In genomic region chr7:77858278-77858677, GRCh38 we compare ENCODE assay signal across 13 cellular contexts. TPM values are rescaled to one million over a fixed set of nuclear protein-coding genes. Genes with fewer than 3 reads are reported as not detected.
A peak's percentile ranks its signal among the peaks of the same experiment; 100 is the strongest.
DNase-seq lines count a peak whose midpoint lies in the region; ATAC-seq, FAIRE-seq and TF ChIP-seq lines count a peak whose summit lies in the region.
"Had no signal": no experiment of that assay in that cellular context is flagged by ENCODE, and none has a peak within 500 bp of the region (broad histone marks: within the 10 kb centered on the region; RNA-seq: fewer than 3 reads in every experiment).

No MANE protein-coding gene starts in this region.

- no peak overlapping the region for H3K4me3 Mint-ChIP-seq in effector memory CD8-positive, alpha-beta T cell

- no peaks in the 10 kb centered on the region for H3K9me2 ChIP-seq in DOHH2 (replicated peaks; ENCODE audit: control insufficient read depth, low read length)

- no peak for TF ChIP-seq CTCF in DOHH2 (IDR thresholded peaks at IDR 0.05; ENCODE audit: low read depth, low read length, poor library complexity, severe bottlenecking)
- TF ChIP-seq CTCF in pancreas (IDR thresholded peaks at IDR 0.05): no peak

- ATAC-seq in GM19372 (IDR thresholded peaks at IDR 0.05; ENCODE audit: low read depth, unreplicated experiment) (peak; percentile 59), HG03139 (IDR thresholded peaks at IDR 0.05; ENCODE audit: unreplicated experiment) (peak; percentile 48), pancreas (no peak)
- no peak for ATAC-seq in effector memory CD8-positive, alpha-beta T cell (replicated peaks)

- peak overlapping the region; percentile 60 for H3K4me2 ChIP-seq in DOHH2 (ENCODE audit: low read length)

- WGBS in pancreas, 2 donors: 83 to 84% methylated on average over 2 of the region's 2 CpGs

- H3K36me3 ChIP-seq in DOHH2 (ENCODE audit: control insufficient read depth, low read length) (peaks cover 17% of the 10 kb centered on the region), pancreas (no peaks in the 10 kb centered on the region)

- H3K36me3 Mint-ChIP-seq in effector memory CD8-positive, alpha-beta T cell (ENCODE audit: insufficient read depth): peaks cover 3% of the 10 kb centered on the region

- no peaks in the 10 kb centered on the region for H3F3A ChIP-seq in DOHH2 (ENCODE audit: control insufficient read depth, insufficient read depth)

- H3K9me3 ChIP-seq in DOHH2 (ENCODE audit: control insufficient read depth, insufficient read depth, low read length): no peaks in the 10 kb centered on the region
- H3K9me3 ChIP-seq in pancreas: no peaks in the 10 kb centered on the region

- peaks cover 31 to 38% of the 10 kb centered on the region in 2 donors for H3K4me1 Mint-ChIP-seq in effector memory CD8-positive, alpha-beta T cell (ENCODE audit: low read depth in 2 of 2)

- no peak overlapping the region for H3K4me3 ChIP-seq in DOHH2 (ENCODE audit: low read length)
- no peak overlapping the region for H3K4me3 ChIP-seq in pancreas
- H3K4me3 ChIP-seq: lung had no signal

- H3K4me1 ChIP-seq in DOHH2 (ENCODE audit: control insufficient read depth, low read length) (peaks cover 39% of the 10 kb centered on the region), pancreas (peaks cover 0 to 11% (median 0%) of the 10 kb centered on the region in 3 donors)

- H3K27me3 Mint-ChIP-seq in effector memory CD8-positive, alpha-beta T cell: no peaks in the 10 kb centered on the region

- H3K27ac ChIP-seq in DOHH2 (ENCODE audit: low read depth, low read length): no peak overlapping the region
- no peak overlapping the region for H3K27ac ChIP-seq in pancreas

- FAIRE-seq in pancreas (lab: Jason Lieb, UNC): no peak

- H3K9me3 Mint-ChIP-seq in effector memory CD8-positive, alpha-beta T cell: no peaks in the 10 kb centered on the region

- H4K20me1 ChIP-seq in DOHH2 (ENCODE audit: control insufficient read depth, insufficient read depth, low read depth, low read length): peaks cover 3% of the 10 kb centered on the region; the same call in 1 of the 2 replicates

- H3K79me2 ChIP-seq in DOHH2 (ENCODE audit: control insufficient read depth, low read length): peaks cover 75% of the 10 kb centered on the region

- no peaks in the 10 kb centered on the region for H3K27me3 ChIP-seq in DOHH2 (ENCODE audit: control insufficient read depth, low read length)
- H3K27me3 ChIP-seq in pancreas: no peaks in the 10 kb centered on the region

- H3K27ac Mint-ChIP-seq in effector memory CD8-positive, alpha-beta T cell: peak overlapping the region; percentile 55 to 81

- DNase-seq in effector memory CD8-positive, alpha-beta T cell: no peak
- DNase-seq in mucosa of gallbladder (ENCODE audit: low spot score) (no peak), pancreas (no peak), NCI-H446 (lab: John Stamatoyannopoulos, UW) (no peak), DMS153 treated with DMSO at 0.1 percent for 48 hours (lab: John Stamatoyannopoulos, UW; ENCODE audit: unreplicated experiment) (no peak)
- DNase-seq: amniotic stem cell, KG1, NCI-H187, SHP77 had no signal

- intact Hi-C loops in pancreas (cut with DNase I): no loop called here

RNA-seq across cellular contexts. Expression of gene PHTF2, which starts 59.7 kb away (rescaled TPM):
- 11.3 TPM for total RNA-seq in mucosa of gallbladder
- total RNA-seq in pancreas: 1 to 10 TPM; 3.3 to 7.3 (median 5.1) TPM
- 1 to 10 TPM; 4.1 to 8.8 TPM for polyA plus RNA-seq in pancreas

Comparison
In these comparisons a context has a peak if more than half of its experiments do, and no peak if none do; other contexts are left out.
1. ATAC-seq: peak in GM19372 (single experiment) and HG03139 (single experiment); none in effector memory CD8-positive, alpha-beta T cell (single experiment) and pancreas (0 of 4).